ENCODE assay signal across 9 cellular contexts in the genomic region with DNA sequence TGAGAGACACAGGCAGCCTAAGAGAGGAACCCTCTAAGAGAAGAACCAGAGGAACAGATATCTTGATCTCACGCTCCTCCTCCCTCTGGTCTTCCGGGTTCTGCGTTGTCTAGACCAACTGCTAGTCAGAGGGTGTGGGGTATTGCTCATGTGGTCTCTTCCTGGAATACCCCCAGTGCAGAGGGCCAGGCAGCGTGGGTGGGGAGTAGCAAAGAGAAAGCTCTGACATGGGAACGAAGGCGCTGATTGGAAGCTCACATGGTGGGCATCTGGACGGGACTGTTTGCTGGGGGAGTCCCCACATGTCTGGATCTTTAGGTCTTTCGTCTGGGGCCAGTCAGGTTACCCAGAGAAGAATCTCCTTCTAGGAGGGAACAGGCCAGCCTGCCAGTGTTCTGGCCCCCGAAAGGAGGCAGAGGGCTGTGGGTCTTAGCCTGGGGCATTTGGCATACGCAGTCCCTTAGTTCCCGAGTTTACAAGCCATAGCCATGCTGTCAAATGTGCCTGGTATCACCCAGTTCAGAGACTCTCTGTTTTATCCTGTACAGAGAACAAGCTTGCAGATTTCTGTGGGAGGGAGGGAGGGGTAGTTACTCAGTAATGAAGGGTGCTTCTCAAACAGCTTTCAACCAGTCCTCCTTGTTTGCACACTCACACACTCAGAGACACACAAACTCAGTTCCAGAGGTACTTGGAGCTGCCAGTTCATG. TPM values are rescaled to one million over a fixed set of nuclear protein-coding genes. Genes with fewer than 3 reads are reported as not detected.
A peak's percentile ranks its signal among the peaks of the same experiment; 100 is the strongest.
DNase-seq lines count a peak whose midpoint lies in the region; ATAC-seq and TF ChIP-seq lines count a peak whose summit lies in the region.
"Had no signal": no experiment of that assay in that cellular context is flagged by ENCODE, and none has a peak within 500 bp of the region (broad histone marks: within the 10 kb centered on the region; RNA-seq: fewer than 3 reads in every experiment).

No MANE protein-coding gene starts in this region.

- H3K4me3 ChIP-seq in Karpas-422 (ENCODE audit: low read length) (no peak overlapping the region), spleen (peak overlapping the region in 2 of 8 donors; percentile 10 to 28)

- no peaks in the 10 kb centered on the region for H3K79me2 ChIP-seq in Karpas-422 (ENCODE audit: low read length)

- intact Hi-C loops in spleen (cut with DNase I; ENCODE audit: low total_unique reads): no loop called here
- intact Hi-C loops in sciatic nerve (cut with DNase I): no loop called here

- TF ChIP-seq CTCF in spleen (IDR thresholded peaks at IDR 0.05 in 8 of 11, conservative IDR thresholded peaks at IDR 0.05 in 3 of 11) (no peak), mesothelial cell of epicardium (IDR thresholded peaks at IDR 0.05; ENCODE audit: unreplicated experiment) (no peak)

- H4K20me1 ChIP-seq in Karpas-422 (ENCODE audit: insufficient read depth, low read depth, low read length): no peaks in the 10 kb centered on the region

- ATAC-seq in GM18505 (IDR thresholded peaks at IDR 0.05; ENCODE audit: unreplicated experiment): no peak
- ATAC-seq in sciatic nerve: no peak
- ATAC-seq: HCT116 had no signal

- no peaks in the 10 kb centered on the region for H3K4me1 Mint-ChIP-seq in mesothelial cell of epicardium

- no peak overlapping the region for H3K27ac Mint-ChIP-seq in mesothelial cell of epicardium

- no peaks in the 10 kb centered on the region for H3K9me3 Mint-ChIP-seq in mesothelial cell of epicardium

- H2AFZ ChIP-seq in Karpas-422 (ENCODE audit: low read length): 0 out of 2 replicates have a peak overlapping the region, but pooled peaks have one; percentile 12

- TF ChIP-seq POLR2A in GM18505 (IDR thresholded peaks at IDR 0.05; ENCODE audit: borderline replicate concordance, extremely low read depth, insufficient read depth, insufficient read length) (peak; percentile 66), spleen (IDR thresholded peaks at IDR 0.05) (no peak)

- H3K9me3 ChIP-seq in Karpas-422 (ENCODE audit: low read length) (no peaks in the 10 kb centered on the region), spleen (no peaks in the 10 kb centered on the region)

- DNase-seq in Karpas-422 (peak; percentile 44), spleen (peak; percentile 75), sciatic nerve (ENCODE audit: low spot score) (no peak), SIG-M5 treated with dmso at 0.1 percent for 504 hours (lab: John Stamatoyannopoulos, UW; ENCODE audit: unreplicated experiment) (no peak), mesothelial cell of epicardium (ENCODE audit: low spot score in 2 of 2, unreplicated experiment in 2 of 2) (no peak), NCI-H2081 (lab: John Stamatoyannopoulos, UW) (no peak)
- peak; percentile 88 to 89 for DNase-seq in activated T-cell treated with anti-CD3 and anti-CD28 coated beads, Interleukin-2, amount 50 U/mL, for 48 hours

- H3K36me3 Mint-ChIP-seq in mesothelial cell of epicardium: no peaks in the 10 kb centered on the region

- H3K27ac ChIP-seq in Karpas-422 (ENCODE audit: low read length) (no peak overlapping the region), spleen (peak overlapping the region; percentile 16 to 86 (median 72))

- H3K4me1 ChIP-seq in Karpas-422 (ENCODE audit: low read length) (0 out of 2 replicates have a peak, but pooled peaks cover 2% of the 10 kb centered on the region), spleen (peaks cover 0 to 26% (median 15%) of the 10 kb centered on the region in 6 donors)

- H3K27me3 ChIP-seq in Karpas-422 (ENCODE audit: low read length): no peaks in the 10 kb centered on the region
- H3K27me3 ChIP-seq in spleen (replicated peaks in 1 of 7): no peaks in the 10 kb centered on the region

- H3K9me2 ChIP-seq in Karpas-422 (replicated peaks; ENCODE audit: insufficient read depth, low read length): no peaks in the 10 kb centered on the region

- H3K36me3 ChIP-seq in Karpas-422 (ENCODE audit: insufficient read depth, low read length): no peaks in the 10 kb centered on the region
- no peaks in the 10 kb centered on the region for H3K36me3 ChIP-seq in spleen

- H3K9ac ChIP-seq in Karpas-422 (ENCODE audit: low read length): no peak overlapping the region

- WGBS in spleen, 5 donors: 68 to 82% (median 78%) methylated on average over 11 of the region's 11 CpGs

- no peak overlapping the region for H3K4me3 Mint-ChIP-seq in mesothelial cell of epicardium

- H3K27me3 Mint-ChIP-seq in mesothelial cell of epicardium (ENCODE audit: low read depth): peaks cover 10% of the 10 kb centered on the region

- H3K4me2 ChIP-seq in Karpas-422 (ENCODE audit: low read depth, low read length, poor library complexity, severe bottlenecking): no peak overlapping the region

RNA-seq across cellular contexts. Expression of gene IL6R, which starts 18.3 kb away (rescaled TPM):
- 0.04 TPM in 1 of 2 replicates, not detected in the other for total RNA-seq in Karpas-422 (2014; rRNA removed; shearing (Covaris generic); ENCODE audit: low replicate concordance)
- total RNA-seq in spleen: 10 to 100 TPM; 40.3 to 74.5 (median 55.5) TPM
- polyA plus RNA-seq in spleen: 1 to 10 TPM; 2.8 to 6.1 (median 3.9) TPM
- total RNA-seq in sciatic nerve: 26.6 TPM
- 0.78 to 1.2 TPM (median 0.97 TPM) in 3 replicates for total RNA-seq in mesothelial cell of epicardium

Comparison
In these comparisons a context has a peak if more than half of its experiments do, and no peak if none do; other contexts are left out.
1. DNase-seq: peak in Karpas-422 (single experiment), activated T-cell treated with anti-CD3 and anti-CD28 coated beads, Interleukin-2, amount 50 U/mL, for 48 hours (2 of 2) and spleen (single experiment); none in sciatic nerve (single experiment), SIG-M5 treated with dmso at 0.1 percent for 504 hours (single experiment), mesothelial cell of epicardium (0 of 2) and NCI-H2081 (0 of 2).
2. RNA of gene IL6R, which starts 18.3 kb away (total RNA-seq): 40.3 to 74.5 TPM in spleen and 26.6 TPM in sciatic nerve (single experiment); 0.78 to 1.2 TPM in mesothelial cell of epicardium and 0.04 TPM in Karpas-422; every median in the first group is over 10 times any median in the second.